Comparison of ENCODE assay signal across 8 cellular contexts in the genomic region with DNA sequence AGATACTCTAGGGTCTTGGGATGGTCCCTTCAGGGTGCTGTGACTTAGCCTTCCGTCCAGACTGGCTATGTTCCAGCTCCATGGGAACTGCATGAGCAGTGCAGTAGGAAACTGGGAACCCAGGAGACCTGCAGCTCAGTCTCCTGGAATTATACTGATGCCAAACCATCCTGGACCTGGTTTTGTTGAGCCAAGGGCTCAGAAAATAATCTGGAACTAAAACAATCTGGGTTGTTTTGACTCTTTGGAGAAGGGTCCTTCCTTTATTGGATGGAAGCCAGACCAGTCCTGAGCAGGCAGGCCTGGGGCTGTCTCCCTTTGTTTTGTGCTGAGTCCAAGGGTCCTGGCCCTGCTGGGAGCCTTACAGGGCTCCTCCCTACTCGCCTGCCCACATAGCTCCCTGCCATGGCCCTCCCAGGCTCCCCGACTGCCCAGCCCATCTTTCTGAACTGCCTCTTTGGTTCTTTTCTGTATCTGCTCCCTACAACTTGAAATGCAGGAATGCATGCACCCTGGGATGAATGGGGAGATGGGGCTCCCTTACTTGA. TPM values are rescaled to one million over a fixed set of nuclear protein-coding genes. Genes with fewer than 3 reads are reported as not detected.
A peak's percentile ranks its signal among the peaks of the same experiment; 100 is the strongest.
DNase-seq lines count a peak whose midpoint lies in the region; ATAC-seq and TF ChIP-seq lines count a peak whose summit lies in the region.

No MANE protein-coding gene starts in this region.

- H3K36me3 ChIP-seq in esophagus muscularis mucosa (peaks cover 0 to 22% (median 16%) of the 10 kb centered on the region in 4 donors), rectal smooth muscle tissue (ENCODE audit: control insufficient read depth, insufficient read depth, low read length) (peaks cover 7% of the 10 kb centered on the region)

- H3K9me3 ChIP-seq in esophagus muscularis mucosa, result no peaks in the 10 kb centered on the region

- no peak for TF ChIP-seq CTCF in esophagus muscularis mucosa (IDR thresholded peaks at IDR 0.05)

- H3K27ac ChIP-seq in esophagus muscularis mucosa (replicated peaks in 1 of 4), result peak overlapping the region in 3 of 4 donors; percentile 92 to 94 (median 93)
- peak overlapping the region; percentile 37 for H3K27ac ChIP-seq in rectal smooth muscle tissue (ENCODE audit: low read depth, low read length)

- H3K4me1 ChIP-seq in esophagus muscularis mucosa (peaks cover 42 to 56% (median 49%) of the 10 kb centered on the region in 4 donors), rectal smooth muscle tissue (ENCODE audit: control insufficient read depth, insufficient read depth, low read length) (peaks cover 23% of the 10 kb centered on the region)

- peak overlapping the region; percentile 72 to 86 (median 84) for H3K4me3 ChIP-seq in esophagus muscularis mucosa
- H3K4me3 ChIP-seq in rectal smooth muscle tissue (ENCODE audit: low read length), result peak overlapping the region; percentile 100

- DNase-seq in GM03348 (ENCODE audit: low spot score) (peak; percentile 33), RPMI7951 (ENCODE audit: low read depth) (peak; percentile 26), esophagus muscularis mucosa (ENCODE audit: extremely low spot score) (no peak), AML-193 (lab: John Stamatoyannopoulos, UW) (no peak), NCI-H1694 (lab: John Stamatoyannopoulos, UW) (no peak)
- no peak for DNase-seq in activated CD4-positive, CD25-positive, alpha-beta regulatory T cell (lab: John Stamatoyannopoulos, UW)

- H3K27me3 ChIP-seq in esophagus muscularis mucosa (no peaks in the 10 kb centered on the region), rectal smooth muscle tissue (ENCODE audit: control insufficient read depth, insufficient read depth, low read length) (no peaks in the 10 kb centered on the region)

- TF ChIP-seq EP300 in esophagus muscularis mucosa (IDR thresholded peaks at IDR 0.05), result no peak

- no peak for TF ChIP-seq POLR2A in esophagus muscularis mucosa (IDR thresholded peaks at IDR 0.05; ENCODE audit: low read depth)

- no peak for ATAC-seq in activated CD4-positive, CD25-positive, alpha-beta regulatory T cell treated with anti-CD3 and anti-CD28 coated beads, Interleukin-2, amount 50 U/mL, for 24 hours

- intact Hi-C loops in esophagus muscularis mucosa (cut with DNase I), result no loop called here

- H3K9ac ChIP-seq in rectal smooth muscle tissue (ENCODE audit: low read length), result peak overlapping the region; percentile 49

- WGBS in esophagus muscularis mucosa, result 37% methylated on average over 3 of the region's 3 CpGs

RNA-seq across cellular contexts. Expression of a gene that starts 1.2 kb away (rescaled TPM):
- total RNA-seq in RPMI7951 (2014; rRNA removed; shearing (Covaris generic)), result 23.2 and 25.8 TPM in 2 replicates
- total RNA-seq in esophagus muscularis mucosa, result 10 to 100 TPM; 24.5 to 39.9 (median 29.1) TPM

RNA-seq across cellular contexts. Expression of a gene that starts 14.4 kb away (rescaled TPM):
- 9.1 and 10.7 TPM in 2 replicates for total RNA-seq in RPMI7951 (2014; rRNA removed; shearing (Covaris generic))
- 1 to 10 TPM in 1 of 4 donors, under 1 TPM in 2, not detected in 1; 0.39 to 1.1 (median 0.42) TPM for total RNA-seq in esophagus muscularis mucosa

RNA-seq across cellular contexts. Expression of a gene that starts 21.8 kb away (rescaled TPM):
- 25.5 and 27.6 TPM in 2 replicates for total RNA-seq in RPMI7951 (2014; rRNA removed; shearing (Covaris generic))
- 10 to 100 TPM; 13.7 to 29.2 (median 19.2) TPM for total RNA-seq in esophagus muscularis mucosa

RNA-seq across cellular contexts. Expression of a gene that starts 26.8 kb away (rescaled TPM):
- 221 and 293 TPM in 2 replicates for total RNA-seq in RPMI7951 (2014; rRNA removed; shearing (Covaris generic))
- total RNA-seq in esophagus muscularis mucosa, result 100 to 1,000 TPM in 1 of 4 donors, 10 to 100 TPM in 3; 68.1 to 122 (median 98.2) TPM

RNA-seq across cellular contexts. Expression of a gene that starts 31.0 kb away (rescaled TPM):
- 69.8 and 78.1 TPM in 2 replicates for total RNA-seq in RPMI7951 (2014; rRNA removed; shearing (Covaris generic))
- total RNA-seq in esophagus muscularis mucosa, result 10 to 100 TPM; 45.3 to 94.5 (median 77.5) TPM

Comparison
In these comparisons a context has a peak if more than half of its experiments do, and no peak if none do; other contexts are left out.
1. DNase-seq: peak in GM03348 (single experiment) and RPMI7951 (single experiment); none in esophagus muscularis mucosa (single experiment), AML-193 (0 of 2), activated CD4-positive, CD25-positive, alpha-beta regulatory T cell (0 of 4) and NCI-H1694 (single experiment).